9 cellular contexts compared by ENCODE assay signal in the genomic region with DNA sequence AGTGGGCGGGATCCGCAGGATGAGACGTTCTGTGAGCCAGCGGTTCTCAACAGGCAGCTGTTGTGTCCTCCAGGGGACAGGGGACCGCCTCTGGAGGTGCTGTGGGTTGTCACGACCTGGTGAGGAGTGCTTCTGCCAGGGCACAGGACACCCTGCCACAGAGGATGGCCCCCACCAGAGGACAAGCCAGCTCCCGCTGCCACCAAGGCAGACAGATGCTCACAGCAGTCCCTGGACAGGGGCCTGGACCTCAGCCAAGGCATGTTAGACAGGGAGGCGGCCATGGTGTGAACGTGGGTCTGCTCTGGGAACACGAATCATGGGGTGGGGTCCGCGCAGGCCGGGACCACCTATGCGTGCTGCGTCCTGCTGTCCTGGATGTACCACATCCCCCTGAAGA. TPM values are rescaled to one million over a fixed set of nuclear protein-coding genes. Genes with fewer than 3 reads are reported as not detected.
DNase-seq lines count a peak whose midpoint lies in the region; ATAC-seq, FAIRE-seq and TF ChIP-seq lines count a peak whose summit lies in the region.
"Had no signal": no experiment of that assay in that cellular context is flagged by ENCODE, and none has a peak within 500 bp of the region (broad histone marks: within the 10 kb centered on the region; RNA-seq: fewer than 3 reads in every experiment).

No MANE protein-coding gene starts in this region.

- no peaks in the 10 kb centered on the region for H3K27me3 Mint-ChIP-seq in Caco-2 (ENCODE audit: insufficient read depth, unreplicated experiment)

- peak overlapping the region; percentile 95 for H3K27ac ChIP-seq in BLaER1
- no peak overlapping the region for H3K27ac ChIP-seq in HEK293 (ENCODE audit: extremely low read depth, low read depth, low read length)
- H3K27ac ChIP-seq in GM12878 (ENCODE audit: control insufficient read depth, insufficient read depth): 0 out of 2 replicates have a peak overlapping the region, but pooled peaks have one; percentile 8
- H3K27ac ChIP-seq in ovary: no peak overlapping the region

- intact Hi-C loops in GM12878 (cut with micrococcal nuclease; ENCODE audit: unreplicated experiment): loop anchor here (2.0 to 10.0 kb wide), 3 partner anchors 41 to 265 kb away; no protein-coding TSS in a partner anchor
- intact Hi-C loops in ovary (cut with DNase I): loop anchor here in 3 of 4 donors (2.0 to 5.0 kb wide), 3 partner anchors 37 to 281 kb away; no protein-coding TSS in a partner anchor
- intact Hi-C loops in Caco-2 (cut with micrococcal nuclease; ENCODE audit: unreplicated experiment): no loop called here

- H3K4me2 ChIP-seq in BLaER1 (peak overlapping the region; percentile 97), GM12878 (ENCODE audit: control insufficient read depth, insufficient read depth) (peak overlapping the region; percentile 93)

- peaks cover 92% of the 10 kb centered on the region for H3K4me1 ChIP-seq in BLaER1
- H3K4me1 ChIP-seq in HEK293 (ENCODE audit: control insufficient read depth, insufficient read depth, low read length): no peaks in the 10 kb centered on the region
- peaks cover 62% of the 10 kb centered on the region for H3K4me1 ChIP-seq in GM12878 (ENCODE audit: control insufficient read depth, insufficient read depth, low read length)
- H3K4me1 ChIP-seq in ovary (ENCODE audit: insufficient read depth): peaks cover 7% of the 10 kb centered on the region
- H3K4me1 ChIP-seq in Caco-2: no peaks in the 10 kb centered on the region; the same call in none of the 2 replicates

- WGBS in GM12878 (ENCODE audit: insufficient coverage, insufficient replicate concordance, low lambda C conversion rate, missing lambda C conversion rate): 54% methylated on average over 15 of the region's 15 CpGs
- WGBS in ovary, 3 donors: 63 to 65% (median 64%) methylated on average over 14 to 15 of the region's 15 CpGs

- H3K36me3 Mint-ChIP-seq in Caco-2 (ENCODE audit: insufficient read depth, unreplicated experiment): peaks cover 6% of the 10 kb centered on the region

- SMC1A ChIA-PET in GM12878 (lab: Charles Lee; ENCODE audit: uncharacterized antibody, unreplicated experiment): interaction anchor here (1.5 to 4.1 kb wide), 6 partner anchors 64 to 168 kb away, joined by 4 to 43 read pairs (median 8); no protein-coding TSS in a partner anchor

- DNase-seq in GM12878 (ENCODE audit: low read depth, low spot score): no peak
- peak in 3 of 5 donors; percentile 62 to 71 (median 66) for DNase-seq in ovary
- DNase-seq in Caco-2: no peak
- DNase-seq: NCI-H1048 had no signal

- H3K79me2 ChIP-seq in GM12878 (ENCODE audit: control insufficient read depth, insufficient read depth, low read length): peaks cover 7% of the 10 kb centered on the region

- TF ChIP-seq POLR2A in GM12878 (IDR thresholded peaks at IDR 0.05; ENCODE audit: low read depth, low read length) (no peak), ovary (IDR thresholded peaks at IDR 0.05) (no peak)

- no peak for TF ChIP-seq EP300 in GM12878 (IDR thresholded peaks at IDR 0.05; ENCODE audit: borderline replicate concordance in 1 of 2, control insufficient read depth in 1 of 2, low read depth in 2 of 2, low read length in 2 of 2)
- TF ChIP-seq EP300 in ovary (IDR thresholded peaks at IDR 0.05): no peak

- FAIRE-seq in GM12878 (lab: Jason Lieb, UNC): no peak
- FAIRE-seq: frontal cortex had no signal

- no peaks in the 10 kb centered on the region for H3K36me3 ChIP-seq in BLaER1
- peaks cover 0 to 15% of the 10 kb centered on the region in 2 experiments; a peak in 1 of 3 replicates for H3K36me3 ChIP-seq in HEK293 (ENCODE audit: control insufficient read depth in 2 of 2, insufficient read depth in 1 of 2, low read length in 2 of 2)
- H3K36me3 ChIP-seq in GM12878 (ENCODE audit: control insufficient read depth in 2 of 2, insufficient read depth in 2 of 2, low read length in 1 of 2): peaks cover 0 to 2% of the 10 kb centered on the region in 2 experiments; a peak in 3 of 4 replicates
- no peaks in the 10 kb centered on the region for H3K36me3 ChIP-seq in ovary
- H3K36me3 ChIP-seq in Caco-2 (ENCODE audit: control insufficient read depth, insufficient read depth, low read length): no peaks in the 10 kb centered on the region

- CTCF ChIA-PET in HEK293 (lab: Yijun Ruan, JAX): interaction anchor here (0.5 to 4.5 kb wide), 25 partner anchors 10 to 703 kb away, joined by 3 to 67 read pairs (median 4); no protein-coding TSS in a partner anchor
- CTCF ChIA-PET in GM12878 (lab: Yijun Ruan, JAX): interaction anchor here (0.8 to 3.2 kb wide), 20 partner anchors 10 to 257 kb away, joined by 3 to 79 read pairs (median 6); partner anchors contain the start of gene IL17REL
- CTCF ChIA-PET in Caco-2 (lab: Charles Lee): interaction anchor here (0.9 to 2.1 kb wide), 9 partner anchors 9 to 152 kb away, joined by 3 to 45 read pairs (median 6); no protein-coding TSS in a partner anchor

- H3K4me3 ChIP-seq in BLaER1 (peak overlapping the region; percentile 54), HEK293 (ENCODE audit: low read depth, low read length) (no peak overlapping the region), GM12878 (0 out of 2 replicates have a peak overlapping the region, but pooled peaks have one; percentile 28), ovary (no peak overlapping the region), Caco-2 (ENCODE audit: low read depth, low read length) (no peak overlapping the region)

- no peaks in the 10 kb centered on the region for H3K9me3 Mint-ChIP-seq in Caco-2 (ENCODE audit: unreplicated experiment)

- TF ChIP-seq CTCF in HEK293 (tag by site-specific recombination; IDR thresholded peaks at IDR 0.05): no peak
- TF ChIP-seq CTCF in GM12878 (IDR thresholded peaks at IDR 0.05 in 2 of 3, conservative IDR thresholded peaks at IDR 0.05 in 1 of 3; ENCODE audit: control insufficient read depth in 2 of 3, extremely low read depth in 1 of 3, insufficient read depth in 1 of 3, low read depth in 3 of 3, low read length in 3 of 3): no peak
- TF ChIP-seq CTCF in ovary (IDR thresholded peaks at IDR 0.05): no peak
- no peak for TF ChIP-seq CTCF in Caco-2 (IDR thresholded peaks at IDR 0.05; ENCODE audit: insufficient read depth in 1 of 2, low read depth in 1 of 2, low read length in 1 of 2, severe bottlenecking in 1 of 2, unreplicated experiment in 1 of 2)

- no peak overlapping the region for H3K4me3 Mint-ChIP-seq in Caco-2 (ENCODE audit: unreplicated experiment)

- no peaks in the 10 kb centered on the region for H4K20me1 ChIP-seq in BLaER1
- no peaks in the 10 kb centered on the region for H4K20me1 ChIP-seq in GM12878 (ENCODE audit: control insufficient read depth, insufficient read depth)

- RAD21 ChIA-PET in GM12878 (lab: Charles Lee; ENCODE audit: unreplicated experiment): interaction anchor here (0.7 to 4.7 kb wide), 18 partner anchors 10 to 261 kb away, joined by 3 to 81 read pairs (median 5); no protein-coding TSS in a partner anchor

- in situ Hi-C loops in GM12878 (cut with MboI): loop anchor here (5.0 kb wide), 2 partner anchors 102 to 277 kb away; no protein-coding TSS in a partner anchor

- no peak overlapping the region for H3K27ac Mint-ChIP-seq in Caco-2 (ENCODE audit: unreplicated experiment)

- H3K4me1 Mint-ChIP-seq in Caco-2 (ENCODE audit: low read depth, unreplicated experiment): no peaks in the 10 kb centered on the region

- peak overlapping the region; percentile 72 for H2AFZ ChIP-seq in GM12878 (ENCODE audit: control insufficient read depth, low read depth, low read length)

- ATAC-seq in GM12878 (peak; percentile 1; the same call in 2 of the 3 replicates), HG03571 (IDR thresholded peaks at IDR 0.05; ENCODE audit: unreplicated experiment) (no peak), HG03097 (IDR thresholded peaks at IDR 0.05; ENCODE audit: low FRiP score, unreplicated experiment) (no peak)

- peak overlapping the region; percentile 78 for H3K9ac ChIP-seq in BLaER1
- no peak overlapping the region for H3K9ac ChIP-seq in GM12878 (ENCODE audit: control insufficient read depth, insufficient read depth, low read length)

- H3K9me3 ChIP-seq in BLaER1: no peaks in the 10 kb centered on the region
- H3K9me3 ChIP-seq in HEK293 (ENCODE audit: control insufficient read depth, insufficient read depth, low read depth, low read length): no peaks in the 10 kb centered on the region
- no peaks in the 10 kb centered on the region for H3K9me3 ChIP-seq in GM12878 (replicated peaks; ENCODE audit: control insufficient read depth, insufficient read depth, low read length)
- H3K9me3 ChIP-seq in ovary: no peaks in the 10 kb centered on the region
- H3K9me3 ChIP-seq in Caco-2: no peaks in the 10 kb centered on the region

- no peaks in the 10 kb centered on the region for H3K27me3 ChIP-seq in BLaER1
- no peaks in the 10 kb centered on the region for H3K27me3 ChIP-seq in GM12878 (replicated peaks in 1 of 2; ENCODE audit: control insufficient read depth in 2 of 2, insufficient read depth in 2 of 2, low read length in 1 of 2)
- H3K27me3 ChIP-seq in ovary: no peaks in the 10 kb centered on the region
- no peaks in the 10 kb centered on the region for H3K27me3 ChIP-seq in Caco-2 (replicated peaks; ENCODE audit: control insufficient read depth, insufficient read depth, low read length)

- TF ChIP-seq RAD21 in GM12878 (IDR thresholded peaks at IDR 0.05; ENCODE audit: insufficient read depth, low read depth, low read length): no peak

- POLR2A ChIA-PET in HEK293 (lab: Yijun Ruan, JAX) (interaction anchor here (0.9 to 1.6 kb wide), 2 partner anchors 22 to 37 kb away, joined by 3 to 4 read pairs; no protein-coding TSS in a partner anchor), GM12878 (lab: Charles Lee) (interaction anchor here (1.2 kb wide), 1 partner anchor 100 kb away, joined by 4 read pairs; no protein-coding TSS in a partner anchor), Caco-2 (lab: Charles Lee) (interaction anchor here (1.3 kb wide), 1 partner anchor 30 kb away, joined by 3 read pairs; the partner anchor contains the start of gene PIM3)

- BruUV-seq in GM12878 (replicated peaks; lab: Mats Ljungman, UMichigan) (no TSS peak), Caco-2 (replicated peaks; lab: Mats Ljungman, UMichigan) (no TSS peak)

RNA-seq across cellular contexts. Expression of gene CRELD2, which starts 11.7 kb away (rescaled TPM):
- 19.9 and 22.8 TPM in 2 replicates for total RNA-seq in GM12878 (2013; cell fraction: nucleolus; rRNA removed)
- 37.9 and 49.5 TPM in 2 replicates for total RNA-seq in GM12878 (2014; rRNA removed)
- total RNA-seq in GM12878 (2014; rRNA removed; fragmentation: Illumina TruSeq; extraction: Trizol): 16.1 and 16.5 TPM in 2 replicates
- total RNA-seq in GM12878 (2021): 40.6 and 48.1 TPM in 2 replicates
- 17.3 TPM for polyA plus RNA-seq in GM12878 (2011; ENCODE audit: low read depth)
- polyA plus RNA-seq in GM12878 (2011; rRNA removed): 8.4 and 14.0 TPM in 2 replicates
- 22.4 and 29.3 TPM in 2 replicates for polyA plus RNA-seq in GM12878 (2011; cell fraction: cytosol; rRNA removed)
- polyA plus RNA-seq in GM12878 (2011; cell fraction: nucleus; rRNA removed): 40.8 and 53.1 TPM in 2 replicates
- polyA plus RNA-seq in GM12878 (2012): 33.5 and 34.5 TPM in 2 replicates
- 3.2 and 11.9 TPM in 2 replicates for polyA plus RNA-seq in GM12878 (2014; fragmentation: Illumina TruSeq; extraction: Trizol)
- polyA plus RNA-seq in GM12878 (2014; fragmentation: Nextera tagmentation; extraction: Ambion mirVana): 10 to 100 TPM in 1 of 2 experiments, 1 to 10 TPM in 1; 9.4 to 15.0 TPM
- 35.7 and 45.0 TPM in 2 replicates for polyA plus RNA-seq in GM12878 (2014; rRNA removed)
- polyA plus RNA-seq in GM12878 (2016; fragmentation: Nextera tagmentation; extraction: Ambion mirVana): 100 to 1,000 TPM in 1 of 2 experiments, 10 to 100 TPM in 1; 97.0 to 111 TPM
- 5.8 and 7.4 TPM in 2 replicates for polyA minus RNA-seq in GM12878 (2011; rRNA and poly(A)+ RNA removed)
- polyA minus RNA-seq in GM12878 (2011; cell fraction: cytosol; rRNA and poly(A)+ RNA removed): 5.6 TPM in 2 replicates
- 5.1 and 8.7 TPM in 2 replicates for polyA minus RNA-seq in GM12878 (2011; cell fraction: nucleus; rRNA and poly(A)+ RNA removed)
- 10 to 100 TPM; 12.9 to 53.4 (median 27.8) TPM for total RNA-seq in ovary
- polyA plus RNA-seq in ovary: 10 to 100 TPM in 1 of 2 donors, 1 to 10 TPM in 1; 9.5 to 21.4 TPM
- total RNA-seq in Caco-2 (2022): 38.1 and 43.3 TPM in 2 replicates

RNA-seq across cellular contexts. Expression of gene ALG12, which starts 11.9 kb away (rescaled TPM):
- 43.7 and 49.4 TPM in 2 replicates for total RNA-seq in GM12878 (2013; cell fraction: nucleolus; rRNA removed)
- total RNA-seq in GM12878 (2014; rRNA removed) (9.8 and 10.5 TPM in 2 replicates), GM12878 (2014; rRNA removed; fragmentation: Illumina TruSeq; extraction: Trizol) (3.3 and 3.7 TPM in 2 replicates), GM12878 (2021) (15.8 and 16.6 TPM in 2 replicates), ovary (10 to 100 TPM; 10.5 to 19.2 (median 15.5) TPM), Caco-2 (2022) (31.6 and 35.7 TPM in 2 replicates)
- 4.7 TPM for polyA plus RNA-seq in GM12878 (2011; ENCODE audit: low read depth)
- polyA plus RNA-seq in GM12878 (2011; rRNA removed) (2.2 and 5.2 TPM in 2 replicates), GM12878 (2014; fragmentation: Illumina TruSeq; extraction: Trizol) (0.79 and 4.3 TPM in 2 replicates), GM12878 (2014; fragmentation: Nextera tagmentation; extraction: Ambion mirVana) (under 1 TPM; 0.22 to 0.37 TPM), GM12878 (2014; rRNA removed) (8.0 and 9.7 TPM in 2 replicates), GM12878 (2016; fragmentation: Nextera tagmentation; extraction: Ambion mirVana) (10 to 100 TPM; 17.9 to 23.4 TPM), ovary (10 to 100 TPM in 1 of 2 donors, 1 to 10 TPM in 1; 3.5 to 10.3 TPM)
- polyA plus RNA-seq in GM12878 (2011; cell fraction: cytosol; rRNA removed): 7.2 and 10.1 TPM in 2 replicates
- polyA plus RNA-seq in GM12878 (2011; cell fraction: nucleus; rRNA removed): 18.2 and 19.7 TPM in 2 replicates
- 12.4 and 15.1 TPM in 2 replicates for polyA plus RNA-seq in GM12878 (2012)
- 6.0 and 20.6 TPM in 2 replicates for polyA minus RNA-seq in GM12878 (2011; rRNA and poly(A)+ RNA removed)
- polyA minus RNA-seq in GM12878 (2011; cell fraction: cytosol; rRNA and poly(A)+ RNA removed): 3.6 and 4.7 TPM in 2 replicates
- 3.4 and 4.7 TPM in 2 replicates for polyA minus RNA-seq in GM12878 (2011; cell fraction: nucleus; rRNA and poly(A)+ RNA removed)

RNA-seq across cellular contexts. Expression of gene PIM3, which starts 30.4 kb away (rescaled TPM):
- total RNA-seq in GM12878 (2013; cell fraction: nucleolus; rRNA removed): 27.8 and 36.0 TPM in 2 replicates
- total RNA-seq in GM12878 (2014; rRNA removed): 44.7 and 51.8 TPM in 2 replicates
- total RNA-seq in GM12878 (2014; rRNA removed; fragmentation: Illumina TruSeq; extraction: Trizol): 11.0 and 11.9 TPM in 2 replicates
- total RNA-seq in GM12878 (2021): 59.5 and 60.8 TPM in 2 replicates
- polyA plus RNA-seq in GM12878 (2011; ENCODE audit: low read depth): 6.5 TPM
- polyA plus RNA-seq in GM12878 (2011; rRNA removed): 8.6 and 12.4 TPM in 2 replicates
- polyA plus RNA-seq in GM12878 (2011; cell fraction: cytosol; rRNA removed): 31.3 and 38.2 TPM in 2 replicates
- 84.4 and 94.5 TPM in 2 replicates for polyA plus RNA-seq in GM12878 (2011; cell fraction: nucleus; rRNA removed)
- polyA plus RNA-seq in GM12878 (2012): 30.9 and 46.0 TPM in 2 replicates
- polyA plus RNA-seq in GM12878 (2014; fragmentation: Illumina TruSeq; extraction: Trizol): 2.2 and 6.2 TPM in 2 replicates
- polyA plus RNA-seq in GM12878 (2014; fragmentation: Nextera tagmentation; extraction: Ambion mirVana): 1 to 10 TPM in 1 of 2 experiments, under 1 TPM in 1; 0.31 to 1.5 TPM
- polyA plus RNA-seq in GM12878 (2014; rRNA removed): 57.0 and 57.8 TPM in 2 replicates
- polyA plus RNA-seq in GM12878 (2016; fragmentation: Nextera tagmentation; extraction: Ambion mirVana): 10 to 100 TPM; 12.4 to 34.3 TPM
- 3.9 and 14.1 TPM in 2 replicates for polyA minus RNA-seq in GM12878 (2011; rRNA and poly(A)+ RNA removed)
- 14.2 and 18.4 TPM in 2 replicates for polyA minus RNA-seq in GM12878 (2011; cell fraction: cytosol; rRNA and poly(A)+ RNA removed)
- 22.6 and 39.2 TPM in 2 replicates for polyA minus RNA-seq in GM12878 (2011; cell fraction: nucleus; rRNA and poly(A)+ RNA removed)
- total RNA-seq in ovary: 100 to 1,000 TPM in 1 of 7 donors, 10 to 100 TPM in 6; 29.7 to 291 (median 45.3) TPM
- 10 to 100 TPM in 1 of 2 donors, 1 to 10 TPM in 1; 7.3 to 34.1 TPM for polyA plus RNA-seq in ovary
- total RNA-seq in Caco-2 (2022): 39.6 and 41.1 TPM in 2 replicates

Comparison
In these comparisons a context has a peak if more than half of its experiments do, and no peak if none do; other contexts are left out.
1. H3K27ac ChIP-seq: peak in BLaER1 (single experiment) and GM12878 (single experiment); none in HEK293 (single experiment) and ovary (0 of 2).
2. H3K4me3 ChIP-seq: peak in BLaER1 (single experiment) and GM12878 (single experiment); none in HEK293 (single experiment), ovary (single experiment) and Caco-2 (single experiment).
3. DNase-seq: peak in ovary (3 of 5); none in GM12878 (single experiment) and Caco-2 (0 of 2).